In the genomic region with DNA sequence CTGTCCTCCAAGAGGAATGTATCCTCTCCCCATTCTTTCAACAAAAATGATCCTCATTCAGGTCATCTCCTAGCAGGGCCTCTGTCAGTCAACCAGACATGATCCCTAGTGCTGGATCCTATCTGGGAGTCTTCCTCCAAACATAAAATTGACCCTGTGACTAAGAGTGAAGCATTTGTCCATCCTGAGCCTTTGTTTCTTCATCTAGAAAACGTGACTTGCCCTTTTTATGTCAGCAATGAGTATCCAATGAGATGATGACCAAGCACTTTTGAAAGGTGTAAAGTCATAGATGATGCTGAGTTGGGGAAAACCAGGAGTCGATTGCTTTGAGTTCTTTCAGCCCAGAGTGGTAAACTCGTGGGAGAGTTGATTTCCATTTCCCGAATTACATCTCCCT, we compare ENCODE assay signal across 18 cellular contexts.
"Had no signal": no experiment of that assay in that cellular context is flagged by ENCODE, and none has a peak within 500 bp of the region (broad histone marks: within the 10 kb centered on the region; RNA-seq: fewer than 3 reads in every experiment).

No MANE protein-coding gene starts in this region.

- H3K9me3 ChIP-seq: colonic mucosa, gastroesophageal sphincter, neutrophil, ovary, testis, transverse colon had no signal

- H3K4me3 ChIP-seq: colonic mucosa, gastroesophageal sphincter, ovary, smooth muscle cell, testis, transverse colon had no signal

- H3K36me3 ChIP-seq: colonic mucosa, gastroesophageal sphincter, neutrophil, ovary, transverse colon had no signal

- ATAC-seq: gastroesophageal sphincter; left lobe of liver; naive thymus-derived CD4-positive, alpha-beta T cell; right cardiac atrium; stimulated activated naive B cell treated with anti-CD40 and anti-IgM and Interleukin-4, amounts not matched to agents 10 μg/mL and 1 μg/mL and 100 μg/mL, for 72 hours; stimulated activated naive CD8-positive, alpha-beta T cell treated with anti-CD3 and anti-CD28 coated beads, Interleukin-15, amount 100 ng/mL, for 72 hours had no signal

- H3K27ac ChIP-seq: colonic mucosa, gastroesophageal sphincter, neutrophil, testis, transverse colon had no signal

- DNase-seq: cerebellar nuclear complex; colonic mucosa; dermis blood vessel endothelial cell; glutamatergic neuron; mammary epithelial cell; naive thymus-derived CD4-positive, alpha-beta T cell; nephron progenitor cell; ovary; right cardiac atrium; stimulated activated CD4-positive, alpha-beta T cell treated with anti-CD3 and anti-CD28 coated beads, Interleukin-4, amount 100 ng/mL, for 1 hour; stimulated activated naive B cell treated with anti-CD40 and anti-IgM and Interleukin-4, amounts not matched to agents 10 μg/mL and 1 μg/mL and 100 μg/mL, for 72 hours; stimulated activated naive CD8-positive, alpha-beta T cell treated with anti-CD3 and anti-CD28 coated beads, Interleukin-15, amount 100 ng/mL, for 72 hours; testis; transverse colon had no signal

- H3K4me1 ChIP-seq: colonic mucosa had no signal

- H3K27me3 ChIP-seq: colonic mucosa, ovary, testis, transverse colon had no signal

- H3K4me2 ChIP-seq: smooth muscle cell had no signal
